In the genomic region with DNA sequence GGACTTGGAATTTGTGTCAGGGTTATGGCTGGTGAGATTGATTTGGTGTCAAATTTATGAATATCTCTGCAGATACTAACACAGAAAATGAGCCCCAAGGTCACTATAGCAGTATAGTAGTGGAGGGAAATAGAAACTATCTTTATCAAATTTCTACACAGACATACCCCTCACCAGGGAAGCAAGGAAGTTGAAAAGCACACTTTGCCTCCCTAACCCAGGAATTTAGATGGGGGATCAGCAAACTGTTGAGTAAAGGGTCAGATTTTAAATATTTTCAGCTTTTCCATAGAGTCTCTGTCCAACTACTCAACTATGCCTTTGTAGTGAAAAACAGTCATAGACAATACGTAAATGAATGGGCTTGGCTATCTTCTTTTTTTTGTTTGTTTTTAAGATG, we compare ENCODE assay signal across 26 cellular contexts. TPM values are rescaled to one million over a fixed set of nuclear protein-coding genes. Genes with fewer than 3 reads are reported as not detected.
"Had no signal": no experiment of that assay in that cellular context is flagged by ENCODE, and none has a peak within 500 bp of the region (broad histone marks: within the 10 kb centered on the region; RNA-seq: fewer than 3 reads in every experiment).

No MANE protein-coding gene starts in this region.

- H3K27ac Mint-ChIP-seq: activated CD8-positive, alpha-beta T cell treated with anti-CD3 and anti-CD28 coated beads, Interleukin-2, amount 10 ng/mL, durations not matched to agents 7 days and 5 days had no signal

- H3K4me3 ChIP-seq: cardiac muscle cell, SJSA1 had no signal

- H3K9me3 ChIP-seq: SJSA1 had no signal

- DNase-seq: activated CD4-positive, alpha-beta T cell treated with anti-CD3 and anti-CD28 coated beads for 48 hours; activated CD4-positive, alpha-beta T cell treated with anti-CD3 and anti-CD28 coated beads, Interleukin-2, amount 50 U/mL, for 4 hours; activated CD4-positive, CD25-positive, alpha-beta regulatory T cell treated with anti-CD3 and anti-CD28 coated beads, Interleukin-2, amount 50 U/mL, for 72 hours; activated CD8-positive, alpha-beta memory T cell treated with anti-CD3 and anti-CD28 coated beads, Interleukin-2, amount 50 U/mL, for 48 hours; activated CD8-positive, alpha-beta T cell treated with anti-CD3 and anti-CD28 coated beads, Interleukin-2, amount 10 ng/mL, durations not matched to agents 7 days and 5 days; activated T-cell treated with anti-CD3 and anti-CD28 coated beads, Interleukin-2, amount 50 U/mL, for 1 hour; brain microvascular endothelial cell; Karpas-422; MM.1S; NCI-H1105; NCI-H1436; NCI-H1694 treated with DMSO at 0.1 percent for 48 hours; NCI-H2029 treated with DMSO at 0.1 percent for 48 hours; NCI-H345; NCI-H510A; NCI-H526 treated with DMSO at 0.1 percent for 48 hours; NCI-H82; OCI-M1; SHP77; SW 1271 had no signal

- H3K9me3 Mint-ChIP-seq: activated naive CD4-positive, alpha-beta T cell treated with anti-CD3 and anti-CD28 coated beads, Interleukin-2, amount 50 U/mL, for 72 hours had no signal

- H3K27ac ChIP-seq: brain microvascular endothelial cell, cardiac muscle cell, SJSA1 had no signal

- H3K27me3 ChIP-seq: brain microvascular endothelial cell, cardiac muscle cell, SJSA1 had no signal

- ATAC-seq: activated CD8-positive, alpha-beta T cell treated with anti-CD3 and anti-CD28 coated beads, Interleukin-2, amount 10 ng/mL, durations not matched to agents 7 days and 5 days; activated naive CD4-positive, alpha-beta T cell treated with anti-CD3 and anti-CD28 coated beads, Interleukin-2, amount 50 U/mL, for 72 hours; Panc1; SK-N-SH treated with all-trans-retinoic acid at 6 μM for 48 hours had no signal

- H3K4me3 Mint-ChIP-seq: activated CD8-positive, alpha-beta T cell treated with anti-CD3 and anti-CD28 coated beads, Interleukin-2, amount 10 ng/mL, durations not matched to agents 7 days and 5 days had no signal

- H3K4me1 ChIP-seq: SJSA1 had no signal

RNA-seq across cellular contexts. Expression of gene AIFM3, which starts 37.1 kb away (rescaled TPM):
- total RNA-seq: SJSA1; T-helper 1 cell treated with Interleukin-12 subunit alpha and Interleukin-12 subunit beta and Interleukin-4 antibody, amounts not matched to agents 30 ng/mL and 1 ng/mL, for 36 hours had no signal
